ENCODE assay signal across 14 cellular contexts in the genomic region with DNA sequence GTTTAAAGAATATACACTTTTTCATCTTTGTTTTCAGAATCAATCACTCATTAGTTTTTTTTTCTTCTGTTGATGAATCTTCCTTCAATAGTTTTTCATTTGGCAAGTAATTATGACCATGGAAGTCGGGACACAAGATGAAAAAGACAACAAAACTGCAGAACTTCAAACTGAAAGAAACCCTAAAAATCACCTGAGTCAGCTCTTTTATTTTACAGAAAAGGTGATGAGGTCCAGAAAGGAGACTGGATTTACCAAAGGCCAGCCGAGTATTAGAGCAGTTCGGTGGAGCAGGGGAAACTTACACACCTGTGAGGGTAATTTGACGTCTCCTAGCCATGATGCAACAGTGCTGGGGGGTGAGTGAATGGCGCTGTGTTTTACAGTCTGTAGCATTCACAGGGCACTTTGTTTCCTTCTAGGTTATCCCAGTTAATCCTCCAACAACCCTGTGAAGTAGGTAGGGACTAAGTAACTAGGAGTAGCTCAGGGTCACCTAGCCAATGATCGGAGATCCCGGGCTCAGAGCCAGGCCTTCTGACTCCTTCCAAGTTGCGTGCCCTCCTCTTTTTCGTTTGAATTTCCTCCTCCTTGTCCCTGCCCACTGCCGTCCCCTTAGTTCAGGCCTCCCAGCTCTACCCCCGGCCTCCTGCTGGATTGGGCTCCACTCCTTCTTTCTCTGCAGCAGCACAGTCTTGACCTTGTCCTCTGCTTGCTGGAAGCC.
"Had no signal": no experiment of that assay in that cellular context is flagged by ENCODE, and none has a peak within 500 bp of the region (broad histone marks: within the 10 kb centered on the region; RNA-seq: fewer than 3 reads in every experiment).

No MANE protein-coding gene starts in this region.

- H3K4me2 ChIP-seq: hepatocyte had no signal

- H3K27ac ChIP-seq: hepatocyte, spleen had no signal

- H3K36me3 Mint-ChIP-seq: activated naive CD8-positive, alpha-beta T cell treated with anti-CD3 and anti-CD28 coated beads for 36 hours had no signal

- H2AFZ ChIP-seq: hepatocyte had no signal

- H3K9me3 Mint-ChIP-seq: activated naive CD8-positive, alpha-beta T cell treated with anti-CD3 and anti-CD28 coated beads for 36 hours; effector memory CD8-positive, alpha-beta T cell had no signal

- H3K4me3 ChIP-seq: hepatocyte, sigmoid colon, spleen had no signal

- DNase-seq: activated CD4-positive, alpha-beta T cell treated with anti-CD3 and anti-CD28 coated beads, Interleukin-2, amount 50 U/mL, for 1 hour; activated CD8-positive, alpha-beta memory T cell treated with anti-CD3 and anti-CD28 coated beads for 24 hours; activated naive CD8-positive, alpha-beta T cell treated with anti-CD3 and anti-CD28 coated beads for 36 hours; effector memory CD8-positive, alpha-beta T cell; erythroblast; nephron progenitor cell; sigmoid colon; spleen; SW 1271 had no signal

- H3K36me3 ChIP-seq: sigmoid colon, spleen had no signal

- FAIRE-seq: keratinocyte had no signal

- H3K4me1 ChIP-seq: spleen had no signal

- H3K79me2 ChIP-seq: hepatocyte had no signal

- H3K27me3 ChIP-seq: sigmoid colon had no signal

- ATAC-seq: activated CD4-positive, CD25-positive, alpha-beta regulatory T cell treated with anti-CD3 and anti-CD28 coated beads, Interleukin-2, amount 50 U/mL, for 24 hours; effector memory CD8-positive, alpha-beta T cell had no signal

- H3K9me3 ChIP-seq: sigmoid colon, spleen had no signal

- H3K4me3 Mint-ChIP-seq: activated naive CD8-positive, alpha-beta T cell treated with anti-CD3 and anti-CD28 coated beads for 36 hours; dendritic cell treated with granulocyte-macrophage colony-stimulating factor and Interleukin-4, amounts not matched to agents 40 ng/mL and 50 ng/mL, for 4 days; effector memory CD8-positive, alpha-beta T cell; nephron progenitor cell had no signal

- H3K27ac Mint-ChIP-seq: activated naive CD8-positive, alpha-beta T cell treated with anti-CD3 and anti-CD28 coated beads for 36 hours; dendritic cell treated with granulocyte-macrophage colony-stimulating factor and Interleukin-4, amounts not matched to agents 40 ng/mL and 50 ng/mL, for 4 days; effector memory CD8-positive, alpha-beta T cell; nephron progenitor cell; progenitor cell of endocrine pancreas had no signal
